Comparison of ENCODE assay signal across 8 cellular contexts in the genomic region with DNA sequence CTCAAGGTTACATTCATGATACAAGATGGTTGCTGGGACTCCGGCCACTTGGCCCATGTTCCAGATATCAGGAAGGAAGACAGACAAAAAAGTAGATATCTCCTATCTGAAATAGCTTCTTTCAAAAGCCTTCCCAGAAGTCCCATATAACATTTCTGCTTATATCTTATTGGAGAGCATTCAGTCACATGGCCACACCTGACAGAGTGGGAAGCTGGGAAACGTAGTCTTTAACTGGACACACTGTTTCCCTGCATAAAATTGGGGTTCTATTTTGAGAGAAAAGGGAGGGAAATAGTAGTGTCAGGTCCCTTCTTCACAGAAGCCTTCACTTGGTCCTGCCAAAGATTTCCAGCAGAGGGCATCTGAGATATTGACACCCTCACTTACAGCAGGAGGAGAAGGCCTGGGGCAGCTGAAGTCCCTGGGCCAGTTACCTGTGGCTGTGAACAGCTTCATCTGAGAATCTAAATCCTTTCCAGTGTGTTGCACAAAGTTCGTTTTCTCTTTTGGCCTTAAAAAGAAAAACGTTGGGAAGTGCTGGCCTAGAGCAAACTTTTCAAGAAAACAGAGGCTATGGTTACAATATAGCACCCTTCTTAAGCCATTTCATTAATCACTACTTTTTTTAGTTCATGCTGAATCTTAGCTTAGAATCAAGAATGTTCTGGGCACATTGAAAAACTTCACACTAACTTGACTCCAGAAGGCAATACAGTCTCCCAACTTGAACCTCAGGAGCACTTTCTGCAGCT. TPM values are rescaled to one million over a fixed set of nuclear protein-coding genes. Genes with fewer than 3 reads are reported as not detected.
DNase-seq lines count a peak whose midpoint lies in the region; ATAC-seq and TF ChIP-seq lines count a peak whose summit lies in the region.

No MANE protein-coding gene starts in this region.

- DNase-seq in AML-193 (lab: John Stamatoyannopoulos, UW): peak; percentile 39 to 60
- peak; percentile 65 for DNase-seq in NCI-H69 (lab: John Stamatoyannopoulos, UW)
- peak; percentile 27 for DNase-seq in activated T-cell treated with anti-CD3 and anti-CD28 coated beads for 48 hours (ENCODE audit: low read depth)
- DNase-seq in fibroblast of villous mesenchyme (ENCODE audit: low read depth): peak; percentile 61
- DNase-seq in stimulated activated CD4-positive, alpha-beta T cell treated with anti-CD3 and anti-CD28 coated beads, Interleukin-15, amount 100 ng/mL, for 24 hours: peak; percentile 68
- DNase-seq in OCI-M2 (lab: John Stamatoyannopoulos, UW; ENCODE audit: unreplicated experiment): no peak
- no peak for DNase-seq in foreskin melanocyte

- H3K4me3 ChIP-seq in fibroblast of villous mesenchyme (ENCODE audit: low read depth, low read length): no peak overlapping the region

- peak; percentile 58 for ATAC-seq in GM19035 (IDR thresholded peaks at IDR 0.05; ENCODE audit: unreplicated experiment)

- TF ChIP-seq CTCF in fibroblast of villous mesenchyme (IDR thresholded peaks at IDR 0.05; ENCODE audit: insufficient read depth, low read depth, low read length): peak; percentile 70

RNA-seq across cellular contexts. Expression of a gene that starts 33.5 kb away (rescaled TPM):
- total RNA-seq in fibroblast of villous mesenchyme: 3.5 and 4.3 TPM in 2 replicates

Comparison
In these comparisons a context has a peak if more than half of its experiments do, and no peak if none do; other contexts are left out.
1. DNase-seq: peak in AML-193 (2 of 2), NCI-H69 (single experiment), activated T-cell treated with anti-CD3 and anti-CD28 coated beads for 48 hours (single experiment), fibroblast of villous mesenchyme (single experiment) and stimulated activated CD4-positive, alpha-beta T cell treated with anti-CD3 and anti-CD28 coated beads, Interleukin-15, amount 100 ng/mL, for 24 hours (single experiment); none in OCI-M2 (single experiment) and foreskin melanocyte (single experiment).